Comparison of ENCODE assay signal across 14 cellular contexts in the genomic region with DNA sequence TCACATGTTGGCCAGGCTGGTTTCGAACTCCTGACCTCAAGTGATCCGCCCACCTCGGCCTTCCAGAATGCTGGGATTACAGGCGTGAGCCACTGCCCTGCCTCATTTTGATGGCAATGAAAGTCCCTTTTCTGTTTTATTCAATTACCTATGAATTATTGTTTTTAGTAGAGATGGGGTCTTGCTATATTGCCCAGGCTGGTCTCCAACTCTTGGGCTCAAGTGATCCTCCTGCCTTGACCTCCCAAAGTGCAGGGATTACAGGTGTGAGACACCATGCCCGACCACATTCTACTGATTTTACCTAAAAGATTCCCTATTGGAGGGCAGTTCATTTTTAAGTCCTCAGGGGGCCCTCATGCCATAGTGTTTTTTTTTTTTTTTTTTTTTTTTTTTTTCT. TPM values are rescaled to one million over a fixed set of nuclear protein-coding genes. Genes with fewer than 3 reads are reported as not detected.
A peak's percentile ranks its signal among the peaks of the same experiment; 100 is the strongest.
DNase-seq lines count a peak whose midpoint lies in the region; ATAC-seq, FAIRE-seq and TF ChIP-seq lines count a peak whose summit lies in the region.
"Not testable (repeated sequence)": the region's sequence is repeated elsewhere in the genome, so short reads cannot be mapped to it uniquely, and the experiment has no call there.
"Had no signal": no experiment of that assay in that cellular context is flagged by ENCODE, and none has a peak within 500 bp of the region (broad histone marks: within the 10 kb centered on the region; RNA-seq: fewer than 3 reads in every experiment).

No MANE protein-coding gene starts in this region.

- H3K9me3 Mint-ChIP-seq in endodermal cell, result not testable (repeated sequence)

- H3K27ac Mint-ChIP-seq in endodermal cell, result not testable (repeated sequence)

- ATAC-seq in K562, gastrocnemius medialis: not testable (repeated sequence)

- not testable (repeated sequence) for H2AFZ ChIP-seq in K562 (ENCODE audit: low read depth, low read length); osteoblast (ENCODE audit: low read length)

- intact Hi-C loops in K562 (cut with micrococcal nuclease); gastrocnemius medialis (cut with DNase I; ENCODE audit: low total_unique reads): not testable (repeated sequence)

- not testable (repeated sequence) for H3K9ac ChIP-seq in BLaER1 treated with 17β-estradiol and CSF1 and Interleukin-3, amounts not matched to agents 10 nM and 100 nM; SK-N-MC (ENCODE audit: insufficient read length); K562 (ENCODE audit: insufficient read depth in 1 of 2, low read depth in 2 of 2, low read length in 2 of 2); endodermal cell (ENCODE audit: extremely low read depth, low read length, poor library complexity, severe bottlenecking)

- not testable (repeated sequence) for TF ChIP-seq RAD21 in K562 (CRISPR knock-in tag; conservative IDR thresholded peaks at IDR 0.05 in 1 of 2, IDR thresholded peaks at IDR 0.05 in 1 of 2)

- H3K79me2 ChIP-seq in K562 (ENCODE audit: control insufficient read depth, insufficient read depth, low read length), result peaks cover 76% of the 10 kb centered on the region
- H3K79me2 ChIP-seq in osteoblast (ENCODE audit: insufficient read depth, low read length), result peaks cover 31% of the 10 kb centered on the region

- not testable (repeated sequence) for H3K9me1 ChIP-seq in K562 (ENCODE audit: control insufficient read depth, insufficient read depth, low read length)

- peak overlapping the region in 6 of 11 experiments; percentile 52 to 79 (median 64); a peak in 9 of 22 replicates for H3K27ac ChIP-seq in BLaER1 treated with 17β-estradiol and CSF1 and Interleukin-3, amounts not matched to agents 10 nM and 100 nM
- H3K27ac ChIP-seq in SK-N-MC (peak overlapping the region; percentile 98), gastrocnemius medialis (peak overlapping the region; percentile 62 to 90 (median 74)), temporal lobe (ENCODE audit: low read depth, low read length) (peak overlapping the region; percentile 59)
- H3K27ac ChIP-seq in K562 (ENCODE audit: extremely low read depth, low read depth, low read length); endodermal cell (ENCODE audit: low read depth, low read length); osteoblast (ENCODE audit: low read depth, low read length): not testable (repeated sequence)

- TF ChIP-seq POLR2A in K562 (conservative IDR thresholded peaks at IDR 0.05); gastrocnemius medialis (IDR thresholded peaks at IDR 0.05): not testable (repeated sequence)

- not testable (repeated sequence) for H3K36me3 Mint-ChIP-seq in endodermal cell (ENCODE audit: low read depth)

- peaks cover 0 to 19% (median 5%) of the 10 kb centered on the region in 11 experiments; a peak in 5 of 22 replicates for H3K36me3 ChIP-seq in BLaER1 treated with 17β-estradiol and CSF1 and Interleukin-3, amounts not matched to agents 10 nM and 100 nM
- H3K36me3 ChIP-seq in SK-N-MC (ENCODE audit: insufficient read depth, low read length); endodermal cell (ENCODE audit: control insufficient read depth, insufficient read depth, low read length); osteoblast (ENCODE audit: insufficient read depth, low read length); gastrocnemius medialis: not testable (repeated sequence)
- peaks cover 27% of the 10 kb centered on the region; the same call in 1 of the 3 replicates for H3K36me3 ChIP-seq in K562 (ENCODE audit: control insufficient read depth, insufficient read depth, low read length)

- BruUV-seq in K562 (replicated peaks; lab: Mats Ljungman, UMichigan), result not testable (repeated sequence)

- WGBS in K562 (ENCODE audit: insufficient coverage, low coverage, missing lambda C conversion rate), result 75% methylated on average over 5 of the region's 5 CpGs
- 84 to 100% methylated on average over 2 to 5 of the region's 5 CpGs for WGBS in endodermal cell (ENCODE audit: insufficient coverage in 1 of 2, insufficient read length in 1 of 2), 2 experiments

- CTCF ChIA-PET in HEK293T (lab: Yijun Ruan, JAX); K562 (lab: Yijun Ruan, JAX; ENCODE audit: low intra/inter-chr PET ratio): not testable (repeated sequence)

- not testable (repeated sequence) for H3K27me3 Mint-ChIP-seq in endodermal cell (ENCODE audit: insufficient read depth)

- POLR2A ChIA-PET in HEK293T (lab: Yijun Ruan, JAX), result not testable (repeated sequence)
- POLR2A ChIA-PET in K562 (lab: Yijun Ruan, JAX), result interaction anchor here (0.7 kb wide), 1 partner anchor 8 kb away, joined by 3 read pairs; no protein-coding TSS in a partner anchor

- TF ChIP-seq EP300 in K562 (IDR thresholded peaks at IDR 0.05; ENCODE audit: low read length), result not testable (repeated sequence)

- TF ChIP-seq CTCF in K562 (IDR thresholded peaks at IDR 0.05 in 2 of 3, conservative IDR thresholded peaks at IDR 0.05 in 1 of 3; ENCODE audit: insufficient read depth in 2 of 3, low read depth in 1 of 3, low read length in 3 of 3); osteoblast (IDR thresholded peaks at IDR 0.05; ENCODE audit: extremely low read depth, low read depth, low read length); gastrocnemius medialis (IDR thresholded peaks at IDR 0.05 in 4 of 5, conservative IDR thresholded peaks at IDR 0.05 in 1 of 5): not testable (repeated sequence)
- peak; percentile 17 for TF ChIP-seq CTCF in endodermal cell (conservative IDR thresholded peaks at IDR 0.05)

- H3K4me1 ChIP-seq in BLaER1 treated with 17β-estradiol and CSF1 and Interleukin-3, amounts not matched to agents 10 nM and 100 nM, result peaks cover 43 to 82% (median 69%) of the 10 kb centered on the region in 10 experiments
- peaks cover 21 to 47% of the 10 kb centered on the region in 2 experiments; a peak in 4 of 5 replicates for H3K4me1 ChIP-seq in K562 (replicated peaks in 1 of 2; ENCODE audit: control insufficient read depth in 2 of 2, insufficient read depth in 2 of 2, low read length in 2 of 2)
- not testable (repeated sequence) for H3K4me1 ChIP-seq in endodermal cell (ENCODE audit: control insufficient read depth, insufficient read depth, low read length); osteoblast (ENCODE audit: insufficient read depth, low read length)
- peaks cover 21 to 43% of the 10 kb centered on the region in 2 donors for H3K4me1 ChIP-seq in gastrocnemius medialis

- H4K20me1 ChIP-seq in BLaER1 treated with 17β-estradiol and CSF1 and Interleukin-3, amounts not matched to agents 10 nM and 100 nM, result peaks cover 35 to 76% (median 59%) of the 10 kb centered on the region in 11 experiments; a peak in 20 of 22 replicates
- H4K20me1 ChIP-seq in K562 (replicated peaks; ENCODE audit: control insufficient read depth, insufficient read depth, low read length), result peaks cover 13% of the 10 kb centered on the region
- H4K20me1 ChIP-seq in osteoblast (ENCODE audit: insufficient read depth, low read length), result not testable (repeated sequence)

- DNase-seq in HEK293T (ENCODE audit: extremely low spot score); SK-N-MC (ENCODE audit: low read depth, low spot score); K562 (ENCODE audit: extremely low read depth in 1 of 4, low spot score in 3 of 4); endodermal cell; gastrocnemius medialis: not testable (repeated sequence)
- peak; percentile 25 for DNase-seq in osteoblast (ENCODE audit: insufficient read length, low spot score, missing footprints)

- H3K4me1 Mint-ChIP-seq in endodermal cell, result peaks cover 25% of the 10 kb centered on the region

- H3K27me3 ChIP-seq in BLaER1 treated with 17β-estradiol and CSF1 and Interleukin-3, amounts not matched to agents 10 nM and 100 nM; K562 (ENCODE audit: control insufficient read depth in 2 of 2, insufficient read depth in 2 of 2, low read length in 2 of 2); endodermal cell (ENCODE audit: control insufficient read depth, insufficient read depth, low read length, poor library complexity, severe bottlenecking); osteoblast (ENCODE audit: insufficient read depth, low read length); gastrocnemius medialis: not testable (repeated sequence)

- not testable (repeated sequence) for H3K4me3 Mint-ChIP-seq in endodermal cell

- peak overlapping the region in 9 of 11 experiments; percentile 58 to 79 (median 67); a peak in 16 of 22 replicates for H3K4me2 ChIP-seq in BLaER1 treated with 17β-estradiol and CSF1 and Interleukin-3, amounts not matched to agents 10 nM and 100 nM
- not testable (repeated sequence) for H3K4me2 ChIP-seq in K562 (ENCODE audit: insufficient read depth, low read length); osteoblast (ENCODE audit: insufficient read depth, low read length)

- H3K4me3 ChIP-seq in BLaER1 treated with 17β-estradiol and CSF1 and Interleukin-3, amounts not matched to agents 10 nM and 100 nM; SK-N-MC; K562; endodermal cell (ENCODE audit: low read length); osteoblast (ENCODE audit: insufficient read depth, low read length); gastrocnemius medialis: not testable (repeated sequence)

- not testable (repeated sequence) for H3K9me3 ChIP-seq in BLaER1 treated with 17β-estradiol and CSF1 and Interleukin-3, amounts not matched to agents 10 nM and 100 nM (replicated peaks in 1 of 11); SK-N-MC (ENCODE audit: low read depth, low read length); K562 (replicated peaks; ENCODE audit: control insufficient read depth, insufficient read depth, low read depth, low read length); endodermal cell (ENCODE audit: control insufficient read depth, low read length); osteoblast (ENCODE audit: low read depth, low read length); gastrocnemius medialis

- FAIRE-seq in K562 (lab: Jason Lieb, UNC), result not testable (repeated sequence)

- in situ Hi-C loops in K562 (cut with MboI); gastrocnemius medialis (cut with MboI; ENCODE audit: low sequenced_read_pairs in 4 of 4): not testable (repeated sequence)

RNA-seq across cellular contexts. Expression of gene TECR, which starts 12.6 kb away (rescaled TPM):
- 122 and 325 TPM in 2 replicates for total RNA-seq in K562 (2011; cell fraction: chromatin; rRNA removed; ENCODE audit: low replicate concordance)
- total RNA-seq in K562 (2011; cell fraction: nucleolus; rRNA removed), result 437 and 484 TPM in 2 replicates
- total RNA-seq in K562 (2011; cell fraction: nucleoplasm; rRNA removed), result 307 and 324 TPM in 2 replicates
- total RNA-seq in K562 (2014; rRNA removed) (86.0 and 158 TPM in 2 replicates), K562 (2014; rRNA removed; fragmentation: Illumina TruSeq; extraction: Trizol) (33.1 and 36.7 TPM in 2 replicates), K562 (2015; rRNA removed; fragmentation: Illumina TruSeq; extraction: Trizol) (81.9 and 91.6 TPM in 2 replicates), K562 (2021) (186 and 195 TPM in 2 replicates), endodermal cell (100 to 1,000 TPM; 127 to 140 TPM), osteoblast (40.1 and 41.6 TPM in 2 replicates), gastrocnemius medialis (100 to 1,000 TPM in 2 of 4 donors, 10 to 100 TPM in 2; 56.2 to 155 (median 113) TPM), temporal lobe (12.0 TPM)
- polyA plus RNA-seq in K562 (2011; rRNA removed) (68.0 and 169 TPM in 2 replicates), K562 (2014; fragmentation: Illumina TruSeq; extraction: Trizol) (204 and 211 TPM in 2 replicates), K562 (2014; fragmentation: Nextera tagmentation; extraction: Ambion mirVana) (10 to 100 TPM; 29.3 to 73.2 TPM), K562 (2014; rRNA removed) (81.4 and 108 TPM in 2 replicates)
- 224 and 335 TPM in 2 replicates for polyA plus RNA-seq in K562 (2011; cell fraction: cytosol; rRNA removed)
- polyA plus RNA-seq in K562 (2011; cell fraction: nucleus; rRNA removed), result 326 and 378 TPM in 2 replicates
- polyA plus RNA-seq in K562 (2012), result 229 and 297 TPM in 2 replicates
- polyA minus RNA-seq in K562 (2011; rRNA and poly(A)+ RNA removed), result 76.6 and 95.7 TPM in 2 replicates
- 188 and 209 TPM in 2 replicates for polyA minus RNA-seq in K562 (2011; cell fraction: cytosol; rRNA and poly(A)+ RNA removed)
- 66.2 and 80.1 TPM in 2 replicates for polyA minus RNA-seq in K562 (2011; cell fraction: nucleus; rRNA and poly(A)+ RNA removed)
- polyA plus RNA-seq in endodermal cell (2013, experiment 1 of 2), result 108 TPM
- 101 TPM for polyA plus RNA-seq in endodermal cell (2013, experiment 2 of 2)

RNA-seq across cellular contexts. Expression of gene DNAJB1, which starts 23.8 kb away (rescaled TPM):
- total RNA-seq in K562 (2011; cell fraction: chromatin; rRNA removed; ENCODE audit: low replicate concordance), result 66.1 and 87.4 TPM in 2 replicates
- 67.0 and 68.3 TPM in 2 replicates for total RNA-seq in K562 (2011; cell fraction: nucleolus; rRNA removed)
- total RNA-seq in K562 (2011; cell fraction: nucleoplasm; rRNA removed), result 68.0 and 69.1 TPM in 2 replicates
- 62.1 and 71.5 TPM in 2 replicates for total RNA-seq in K562 (2014; rRNA removed)
- 51.2 and 60.9 TPM in 2 replicates for total RNA-seq in K562 (2014; rRNA removed; fragmentation: Illumina TruSeq; extraction: Trizol)
- 85.3 and 86.5 TPM in 2 replicates for total RNA-seq in K562 (2015; rRNA removed; fragmentation: Illumina TruSeq; extraction: Trizol)
- total RNA-seq in K562 (2021), result 94.8 and 99.9 TPM in 2 replicates
- polyA plus RNA-seq in K562 (2011; rRNA removed), result 83.5 and 113 TPM in 2 replicates
- polyA plus RNA-seq in K562 (2011; cell fraction: cytosol; rRNA removed), result 101 TPM in 2 replicates
- 78.2 and 79.0 TPM in 2 replicates for polyA plus RNA-seq in K562 (2011; cell fraction: nucleus; rRNA removed)
- polyA plus RNA-seq in K562 (2012), result 69.4 and 84.8 TPM in 2 replicates
- 78.3 and 100 TPM in 2 replicates for polyA plus RNA-seq in K562 (2014; fragmentation: Illumina TruSeq; extraction: Trizol)
- 10 to 100 TPM; 13.2 to 16.2 TPM for polyA plus RNA-seq in K562 (2014; fragmentation: Nextera tagmentation; extraction: Ambion mirVana)
- polyA plus RNA-seq in K562 (2014; rRNA removed), result 61.7 and 79.2 TPM in 2 replicates
- 71.6 and 93.9 TPM in 2 replicates for polyA minus RNA-seq in K562 (2011; rRNA and poly(A)+ RNA removed)
- polyA minus RNA-seq in K562 (2011; cell fraction: cytosol; rRNA and poly(A)+ RNA removed), result 31.4 and 40.9 TPM in 2 replicates
- polyA minus RNA-seq in K562 (2011; cell fraction: nucleus; rRNA and poly(A)+ RNA removed), result 22.5 and 40.4 TPM in 2 replicates
- total RNA-seq in endodermal cell, result 10 to 100 TPM; 66.1 to 70.0 TPM
- 62.8 TPM for polyA plus RNA-seq in endodermal cell (2013, experiment 1 of 2)
- polyA plus RNA-seq in endodermal cell (2013, experiment 2 of 2), result 56.0 TPM
- total RNA-seq in osteoblast, result 65.1 and 70.9 TPM in 2 replicates
- total RNA-seq in gastrocnemius medialis, result 10 to 100 TPM; 12.3 to 27.3 (median 16.6) TPM
- total RNA-seq in temporal lobe, result 29.3 TPM

RNA-seq across cellular contexts. Expression of gene NDUFB7, which starts 29.9 kb away (rescaled TPM):
- 5.1 and 13.9 TPM in 2 replicates for total RNA-seq in K562 (2011; cell fraction: chromatin; rRNA removed; ENCODE audit: low replicate concordance)
- 55.0 and 85.4 TPM in 2 replicates for total RNA-seq in K562 (2011; cell fraction: nucleolus; rRNA removed)
- 23.9 and 26.6 TPM in 2 replicates for total RNA-seq in K562 (2011; cell fraction: nucleoplasm; rRNA removed)
- total RNA-seq in K562 (2014; rRNA removed) (842 and 854 TPM in 2 replicates), K562 (2014; rRNA removed; fragmentation: Illumina TruSeq; extraction: Trizol) (7.4 and 14.9 TPM in 2 replicates), K562 (2015; rRNA removed; fragmentation: Illumina TruSeq; extraction: Trizol) (227 and 243 TPM in 2 replicates), K562 (2021) (289 and 313 TPM in 2 replicates), endodermal cell (100 to 1,000 TPM; 127 to 141 TPM), osteoblast (219 and 227 TPM in 2 replicates), gastrocnemius medialis (100 to 1,000 TPM; 344 to 756 (median 532) TPM), temporal lobe (101 TPM)
- polyA plus RNA-seq in K562 (2011; rRNA removed) (137 and 185 TPM in 2 replicates), K562 (2014; fragmentation: Illumina TruSeq; extraction: Trizol) (37.6 and 257 TPM in 2 replicates), K562 (2014; fragmentation: Nextera tagmentation; extraction: Ambion mirVana) (10 to 100 TPM; 31.3 to 91.8 TPM), K562 (2014; rRNA removed) (810 and 833 TPM in 2 replicates)
- polyA plus RNA-seq in K562 (2011; cell fraction: cytosol; rRNA removed), result 393 and 1,045 TPM in 2 replicates
- 125 and 147 TPM in 2 replicates for polyA plus RNA-seq in K562 (2011; cell fraction: nucleus; rRNA removed)
- 246 and 272 TPM in 2 replicates for polyA plus RNA-seq in K562 (2012)
- polyA minus RNA-seq in K562 (2011; rRNA and poly(A)+ RNA removed), result 14.2 and 24.3 TPM in 2 replicates
- polyA minus RNA-seq in K562 (2011; cell fraction: cytosol; rRNA and poly(A)+ RNA removed), result 76.8 and 119 TPM in 2 replicates
- 20.3 and 27.4 TPM in 2 replicates for polyA minus RNA-seq in K562 (2011; cell fraction: nucleus; rRNA and poly(A)+ RNA removed)
- polyA plus RNA-seq in endodermal cell (2013, experiment 1 of 2), result 135 TPM
- 123 TPM for polyA plus RNA-seq in endodermal cell (2013, experiment 2 of 2)

RNA-seq across cellular contexts. Expression of gene CLEC17A, which starts 40.9 kb away (rescaled TPM):
- not detected in 2 replicates for total RNA-seq in K562 (2011; cell fraction: chromatin; rRNA removed; ENCODE audit: low replicate concordance)
- not detected in 2 replicates for total RNA-seq in K562 (2011; cell fraction: nucleolus; rRNA removed)
- not detected in 2 replicates for total RNA-seq in K562 (2011; cell fraction: nucleoplasm; rRNA removed)
- total RNA-seq in K562 (2014; rRNA removed) (not detected in 2 replicates), K562 (2014; rRNA removed; fragmentation: Illumina TruSeq; extraction: Trizol) (not detected in 2 replicates), K562 (2015; rRNA removed; fragmentation: Illumina TruSeq; extraction: Trizol) (not detected in 2 replicates), K562 (2021) (not detected in 2 replicates), endodermal cell (not detected), osteoblast (under 0.01 TPM in 1 of 2 replicates, not detected in the other), gastrocnemius medialis (not detected), temporal lobe (not detected)
- polyA plus RNA-seq in K562 (2011; rRNA removed) (0.03 TPM in 1 of 2 replicates, not detected in the other), K562 (2014; fragmentation: Illumina TruSeq; extraction: Trizol) (not detected in 2 replicates), K562 (2014; fragmentation: Nextera tagmentation; extraction: Ambion mirVana) (not detected), K562 (2014; rRNA removed) (not detected in 2 replicates)
- polyA plus RNA-seq in K562 (2011; cell fraction: cytosol; rRNA removed), result not detected in 2 replicates
- polyA plus RNA-seq in K562 (2011; cell fraction: nucleus; rRNA removed), result not detected in 2 replicates
- polyA plus RNA-seq in K562 (2012), result not detected in 2 replicates
- not detected in 2 replicates for polyA minus RNA-seq in K562 (2011; rRNA and poly(A)+ RNA removed)
- polyA minus RNA-seq in K562 (2011; cell fraction: cytosol; rRNA and poly(A)+ RNA removed), result not detected in 2 replicates
- not detected in 2 replicates for polyA minus RNA-seq in K562 (2011; cell fraction: nucleus; rRNA and poly(A)+ RNA removed)
- polyA plus RNA-seq in endodermal cell (2013, experiment 1 of 2), result not detected
- not detected for polyA plus RNA-seq in endodermal cell (2013, experiment 2 of 2)
- total RNA-seq: Caco-2, H1, H7, HFFc6 had no signal
- polyA plus RNA-seq: A549; CD4-positive, CD25-positive, alpha-beta regulatory T cell; H1 had no signal

RNA-seq across cellular contexts. Expression of gene GIPC1, which starts 46.1 kb away (rescaled TPM):
- 18.6 and 50.3 TPM in 2 replicates for total RNA-seq in K562 (2011; cell fraction: chromatin; rRNA removed; ENCODE audit: low replicate concordance)
- 32.9 and 38.4 TPM in 2 replicates for total RNA-seq in K562 (2011; cell fraction: nucleolus; rRNA removed)
- total RNA-seq in K562 (2011; cell fraction: nucleoplasm; rRNA removed), result 26.4 and 30.8 TPM in 2 replicates
- total RNA-seq in K562 (2014; rRNA removed) (54.7 and 71.2 TPM in 2 replicates), K562 (2014; rRNA removed; fragmentation: Illumina TruSeq; extraction: Trizol) (7.8 and 12.0 TPM in 2 replicates), K562 (2015; rRNA removed; fragmentation: Illumina TruSeq; extraction: Trizol) (39.7 and 46.3 TPM in 2 replicates), K562 (2021) (49.7 and 51.7 TPM in 2 replicates), endodermal cell (10 to 100 TPM; 68.6 to 72.6 TPM), osteoblast (114 and 115 TPM in 2 replicates), gastrocnemius medialis (10 to 100 TPM; 18.4 to 70.3 (median 54.7) TPM), temporal lobe (25.3 TPM)
- polyA plus RNA-seq in K562 (2011; rRNA removed) (24.8 and 26.6 TPM in 2 replicates), K562 (2014; fragmentation: Illumina TruSeq; extraction: Trizol) (13.6 and 35.1 TPM in 2 replicates), K562 (2014; fragmentation: Nextera tagmentation; extraction: Ambion mirVana) (1 to 10 TPM in 1 of 2 experiments, under 1 TPM in 1; 0.49 to 1.1 TPM), K562 (2014; rRNA removed) (50.8 and 52.2 TPM in 2 replicates)
- polyA plus RNA-seq in K562 (2011; cell fraction: cytosol; rRNA removed), result 25.0 and 75.6 TPM in 2 replicates
- 15.3 and 27.8 TPM in 2 replicates for polyA plus RNA-seq in K562 (2011; cell fraction: nucleus; rRNA removed)
- polyA plus RNA-seq in K562 (2012), result 37.9 and 39.8 TPM in 2 replicates
- polyA minus RNA-seq in K562 (2011; rRNA and poly(A)+ RNA removed), result 6.3 and 11.7 TPM in 2 replicates
- polyA minus RNA-seq in K562 (2011; cell fraction: cytosol; rRNA and poly(A)+ RNA removed), result 32.3 and 41.7 TPM in 2 replicates
- polyA minus RNA-seq in K562 (2011; cell fraction: nucleus; rRNA and poly(A)+ RNA removed), result 8.9 and 9.0 TPM in 2 replicates
- polyA plus RNA-seq in endodermal cell (2013, experiment 1 of 2), result 60.1 TPM
- polyA plus RNA-seq in endodermal cell (2013, experiment 2 of 2), result 55.9 TPM
